Comparison of ENCODE assay signal across 8 cellular contexts in genomic region chr3:142447308-142447851, GRCh38. TPM values are rescaled to one million over a fixed set of nuclear protein-coding genes. Genes with fewer than 3 reads are reported as not detected.
A peak's percentile ranks its signal among the peaks of the same experiment; 100 is the strongest.
DNase-seq lines count a peak whose midpoint lies in the region; ATAC-seq and TF ChIP-seq lines count a peak whose summit lies in the region.

No MANE protein-coding gene starts in this region.

- peak overlapping the region; percentile 95 to 96 for H3K4me3 ChIP-seq in Panc1 (ENCODE audit: low read depth in 2 of 2, low read length in 2 of 2)
- H3K4me3 ChIP-seq in foreskin fibroblast (ENCODE audit: low read depth in 1 of 2, low read length in 2 of 2): peak overlapping the region; percentile 71 to 100
- H3K4me3 ChIP-seq in neural progenitor cell: peak overlapping the region; percentile 80
- H3K4me3 ChIP-seq in testis: peak overlapping the region; percentile 92 to 97

- TF ChIP-seq CTCF in Panc1 (IDR thresholded peaks at IDR 0.05) (no peak), foreskin fibroblast (IDR thresholded peaks at IDR 0.05; ENCODE audit: low read depth, low read length) (no peak), neural progenitor cell (IDR thresholded peaks at IDR 0.05) (no peak), testis (IDR thresholded peaks at IDR 0.05) (no peak)

- H3K79me2 ChIP-seq in neural progenitor cell (ENCODE audit: low read depth): peaks cover 54% of the 10 kb centered on the region

- H3K27me3 ChIP-seq in Panc1 (ENCODE audit: control insufficient read depth, insufficient read depth, low read length): no peaks in the 10 kb centered on the region
- H3K27me3 ChIP-seq in neural progenitor cell: no peaks in the 10 kb centered on the region
- no peaks in the 10 kb centered on the region for H3K27me3 ChIP-seq in testis

- TF ChIP-seq POLR2A in testis (IDR thresholded peaks at IDR 0.05): no peak

- peaks cover 5% of the 10 kb centered on the region for H3F3A ChIP-seq in neural progenitor cell (ENCODE audit: low read depth)

- WGBS in testis, 2 donors: 0% methylated on average over 29 to 35 of the region's 35 CpGs

- DNase-seq in AG20443 (ENCODE audit: low spot score) (peak; percentile 51), Panc1 (ENCODE audit: low read depth, low spot score) (peak; percentile 8), foreskin fibroblast (peak; percentile 24 to 68), neural progenitor cell (ENCODE audit: low spot score) (peak; percentile 60), testis (peak; percentile 72)
- DNase-seq in activated gamma-delta T cell treated with anti-CD3 and anti-CD28 coated beads, Interleukin-2, amount 50 U/mL, for 16 hours (ENCODE audit: low read depth): peak; percentile 19

- peaks cover 14% of the 10 kb centered on the region for H3K36me3 Mint-ChIP-seq in neural progenitor cell

- peaks cover 6% of the 10 kb centered on the region for H3K9me3 Mint-ChIP-seq in neural progenitor cell

- H3K4me3 Mint-ChIP-seq in neural progenitor cell: peak overlapping the region; percentile 98

- H3K9me3 ChIP-seq in Panc1 (ENCODE audit: control insufficient read depth, insufficient read depth, low read depth, low read length): no peaks in the 10 kb centered on the region
- no peaks in the 10 kb centered on the region for H3K9me3 ChIP-seq in neural progenitor cell (ENCODE audit: low read depth)
- H3K9me3 ChIP-seq in testis: no peaks in the 10 kb centered on the region

- H3K27ac Mint-ChIP-seq in neural progenitor cell: peak overlapping the region; percentile 89

- H4K20me1 ChIP-seq in neural progenitor cell (ENCODE audit: low read depth): no peaks in the 10 kb centered on the region

- peak overlapping the region; percentile 87 for H3K4me2 ChIP-seq in neural progenitor cell

- H3K4me1 ChIP-seq in Panc1 (ENCODE audit: control insufficient read depth, insufficient read depth, low read length) (peaks cover 18% of the 10 kb centered on the region), neural progenitor cell (peaks cover 17% of the 10 kb centered on the region), testis (peaks cover 6% of the 10 kb centered on the region)

- H3K4me1 Mint-ChIP-seq in neural progenitor cell: peaks cover 21% of the 10 kb centered on the region

- ATAC-seq in GM19035 (IDR thresholded peaks at IDR 0.05; ENCODE audit: unreplicated experiment): peak; percentile 30
- ATAC-seq in HG03280 (IDR thresholded peaks at IDR 0.05; ENCODE audit: unreplicated experiment): peak; percentile 24
- peak; percentile 76 for ATAC-seq in Panc1

- intact Hi-C loops in Panc1 (cut with micrococcal nuclease; ENCODE audit: unreplicated experiment) (no loop called here), testis (cut with DNase I; ENCODE audit: low total_unique reads) (no loop called here)

- peak overlapping the region; percentile 98 for H3K27ac ChIP-seq in Panc1 (ENCODE audit: low read length)
- peak overlapping the region; percentile 89 for H3K27ac ChIP-seq in neural progenitor cell
- peak overlapping the region; percentile 97 to 99 for H3K27ac ChIP-seq in testis

- H3K9ac ChIP-seq in neural progenitor cell: peak overlapping the region; percentile 98

- peaks cover 4% of the 10 kb centered on the region for H3K27me3 Mint-ChIP-seq in neural progenitor cell (ENCODE audit: insufficient read depth, low read depth)

- POLR2A ChIA-PET in Panc1 (lab: Charles Lee): no interaction called here

- H3K36me3 ChIP-seq in Panc1 (ENCODE audit: control insufficient read depth, insufficient read depth, low read length) (peaks cover 12% of the 10 kb centered on the region), neural progenitor cell (no peaks in the 10 kb centered on the region), testis (ENCODE audit: low read depth, missing control alignments) (no peaks in the 10 kb centered on the region)

- in situ Hi-C loops in Panc1 (cut with HindIII; ENCODE audit: low pct_unique_long_range_greater_than_20kb, low sequenced_read_pairs): no loop called here

- CTCF ChIA-PET in Panc1 (lab: Charles Lee): no interaction called here

- peak overlapping the region; percentile 89 for H2AFZ ChIP-seq in neural progenitor cell (replicated peaks)

- no TSS peak for BruUV-seq in Panc1 (replicated peaks; lab: Mats Ljungman, UMichigan)

RNA-seq across cellular contexts. Expression of gene XRN1, which starts 0.5 kb away (rescaled TPM):
- total RNA-seq in Panc1 (2021; ENCODE audit: unreplicated experiment): 29.9 TPM
- polyA plus RNA-seq in Panc1 (2012; ENCODE audit: insufficient read length): 7.7 TPM
- total RNA-seq in neural progenitor cell (ENCODE audit: low replicate concordance): 23.0 and 40.1 TPM in 2 replicates
- total RNA-seq in testis: 10 to 100 TPM; 39.8 to 47.2 TPM
- polyA plus RNA-seq in testis (ENCODE audit: insufficient read depth, low read depth, low replicate concordance): 18.2 TPM

Comparison
In these comparisons a context has a peak if more than half of its experiments do, and no peak if none do; other contexts are left out.
1. Peak in every context shown above with its lines: DNase-seq, ATAC-seq, H3K4me3 ChIP-seq and H3K27ac ChIP-seq.
2. DNase-seq: peak in every context shown above with its lines; median percentile 72 in testis; 60 in neural progenitor cell; 51 in AG20443; 46 in foreskin fibroblast; 19 in activated gamma-delta T cell treated with anti-CD3 and anti-CD28 coated beads, Interleukin-2, amount 50 U/mL, for 16 hours; 8 in Panc1.
3. ATAC-seq: peak in every context shown above with its lines; median percentile 76 in Panc1; 30 in GM19035; 24 in HG03280.